ENCODE assay signal across 8 cellular contexts in genomic region chr20:49186535-49187329, GRCh38. TPM values are rescaled to one million over a fixed set of nuclear protein-coding genes. Genes with fewer than 3 reads are reported as not detected.
DNase-seq lines count a peak whose midpoint lies in the region; ATAC-seq, FAIRE-seq and TF ChIP-seq lines count a peak whose summit lies in the region.

No MANE protein-coding gene starts in this region.

- no peak for DNase-seq in AG04450 (ENCODE audit: low read depth, low spot score)
- DNase-seq in H54 (ENCODE audit: insufficient read length, low spot score): peak; percentile 30
- peak; percentile 39 for DNase-seq in SK-N-SH
- DNase-seq in heart left ventricle: peak; percentile 32 to 68 (median 51)
- peak; percentile 57 to 61 for DNase-seq in psoas muscle
- DNase-seq in NCI-H1092 (lab: John Stamatoyannopoulos, UW): no peak

- peak overlapping the region; percentile 96 for H3K4me2 ChIP-seq in SK-N-SH

- H3K36me3 ChIP-seq in SK-N-SH (replicated peaks in 1 of 2; ENCODE audit: control insufficient read depth in 1 of 2, insufficient read depth in 2 of 2, low read length in 1 of 2) (peaks cover 3 to 14% of the 10 kb centered on the region in 2 experiments), heart left ventricle (no peaks in the 10 kb centered on the region), psoas muscle (ENCODE audit: insufficient read depth in 1 of 2, low read depth in 1 of 2) (no peaks in the 10 kb centered on the region), urinary bladder (ENCODE audit: insufficient read depth) (no peaks in the 10 kb centered on the region)

- peaks cover 64% of the 10 kb centered on the region for H3K79me2 ChIP-seq in SK-N-SH (ENCODE audit: insufficient read depth)

- no peak for TF ChIP-seq POLR2A in H54 (IDR thresholded peaks at IDR 0.05; ENCODE audit: low read depth, low read length)
- no peak for TF ChIP-seq POLR2A in heart left ventricle (IDR thresholded peaks at IDR 0.05)

- H4K20me1 ChIP-seq in SK-N-SH (ENCODE audit: insufficient read depth): peaks cover 55% of the 10 kb centered on the region

- H3K4me3 Mint-ChIP-seq in activated naive CD8-positive, alpha-beta T cell: peak overlapping the region; percentile 97

- no peak for TF ChIP-seq CTCF in AG04450 (IDR thresholded peaks at IDR 0.05; ENCODE audit: low read depth, low read length)
- no peak for TF ChIP-seq CTCF in SK-N-SH (IDR thresholded peaks at IDR 0.05)
- TF ChIP-seq CTCF in heart left ventricle (IDR thresholded peaks at IDR 0.05): no peak
- TF ChIP-seq CTCF in psoas muscle (IDR thresholded peaks at IDR 0.05): no peak

- peak overlapping the region; percentile 41; the same call in 1 of the 2 replicates for H2AFZ ChIP-seq in SK-N-SH (ENCODE audit: low read depth)

- peak overlapping the region; percentile 77 for H3K9ac ChIP-seq in SK-N-SH

- H3K4me1 Mint-ChIP-seq in activated naive CD8-positive, alpha-beta T cell (ENCODE audit: low read depth): peaks cover 47% of the 10 kb centered on the region

- 2% methylated on average over 19 of the region's 19 CpGs for whole genome bisulfite sequencing in SK-N-SH (ENCODE audit: low lambda C conversion rate)
- 0 to 2% (median 1%) methylated on average over 19 of the region's 19 CpGs for WGBS in heart left ventricle, 4 donors
- WGBS in psoas muscle, 3 donors: 0 to 1% (median 0%) methylated on average over 19 of the region's 19 CpGs
- under 1% methylated on average over 19 of the region's 19 CpGs for WGBS in urinary bladder

- TF ChIP-seq RAD21 in SK-N-SH (IDR thresholded peaks at IDR 0.05; ENCODE audit: low read length): no peak

- peak overlapping the region; percentile 91 for H3K27ac Mint-ChIP-seq in activated naive CD8-positive, alpha-beta T cell

- no peaks in the 10 kb centered on the region for H3K9me3 Mint-ChIP-seq in activated naive CD8-positive, alpha-beta T cell (ENCODE audit: low read depth)

- no peaks in the 10 kb centered on the region for H3K9me2 ChIP-seq in SK-N-SH

- no peaks in the 10 kb centered on the region; the same call in 1 of the 2 replicates for H3K9me3 ChIP-seq in AG04450 (ENCODE audit: control insufficient read depth, insufficient read depth, low read length)
- no peaks in the 10 kb centered on the region for H3K9me3 ChIP-seq in SK-N-SH
- H3K9me3 ChIP-seq in heart left ventricle: no peaks in the 10 kb centered on the region
- no peaks in the 10 kb centered on the region for H3K9me3 ChIP-seq in psoas muscle

- intact Hi-C loops in heart left ventricle (cut with DNase I) (loop anchor here in 3 of 10 donors (2.0 to 10.0 kb wide), 3 partner anchors 52 to 139 kb away; partner anchors contain the start of gene CSE1L (in 1 of the 3)), psoas muscle (cut with DNase I) (no loop called here)

- ATAC-seq in heart left ventricle (peak; percentile 7 to 41 (median 16)), psoas muscle (peak; percentile 13 to 45 (median 34))

- peaks cover 1% of the 10 kb centered on the region for H3K27me3 Mint-ChIP-seq in activated naive CD8-positive, alpha-beta T cell

- H3K4me3 ChIP-seq in AG04450 (ENCODE audit: low read depth, low read length) (peak overlapping the region; percentile 82), SK-N-SH (ENCODE audit: low read depth in 2 of 2, low read length in 1 of 2) (peak overlapping the region; percentile 62 to 78), heart left ventricle (peak overlapping the region; percentile 66 to 96 (median 86)), psoas muscle (peak overlapping the region; percentile 71), urinary bladder (ENCODE audit: low read depth, low read length) (peak overlapping the region; percentile 100)

- peaks cover 5% of the 10 kb centered on the region for H3F3A ChIP-seq in SK-N-SH (replicated peaks; ENCODE audit: insufficient read depth)

- TF ChIP-seq EP300 in SK-N-SH (IDR thresholded peaks at IDR 0.05; ENCODE audit: borderline replicate concordance in 1 of 2, low read depth in 1 of 2, low read length in 1 of 2): no peak

- H3K27me3 ChIP-seq in AG04450 (ENCODE audit: control insufficient read depth, insufficient read depth, low read length): no peaks in the 10 kb centered on the region
- H3K27me3 ChIP-seq in SK-N-SH (ENCODE audit: insufficient read depth): no peaks in the 10 kb centered on the region
- H3K27me3 ChIP-seq in heart left ventricle: no peaks in the 10 kb centered on the region
- H3K27me3 ChIP-seq in psoas muscle (ENCODE audit: insufficient read depth in 3 of 3, low read length in 2 of 3): no peaks in the 10 kb centered on the region

- H3K27ac ChIP-seq in AG04450 (ENCODE audit: low read depth, low read length): no peak overlapping the region
- H3K27ac ChIP-seq in SK-N-SH (ENCODE audit: low read depth in 2 of 2, low read length in 1 of 2): peak overlapping the region; percentile 44 to 82; a peak in 3 of 4 replicates
- H3K27ac ChIP-seq in heart left ventricle: peak overlapping the region; percentile 81 to 97 (median 92)
- peak overlapping the region; percentile 93 for H3K27ac ChIP-seq in psoas muscle
- H3K27ac ChIP-seq in urinary bladder (ENCODE audit: low read depth): peak overlapping the region; percentile 27

- POLR2A ChIA-PET in AG04450 (lab: Yijun Ruan, JAX): no interaction called here
- POLR2A ChIA-PET in SK-N-SH (lab: Yijun Ruan, JAX): no interaction called here

- H3K4me1 ChIP-seq in SK-N-SH (ENCODE audit: control insufficient read depth in 1 of 2, insufficient read depth in 2 of 2, low read depth in 1 of 2, low read length in 1 of 2): peaks cover 0 to 7% of the 10 kb centered on the region in 2 experiments; a peak in 3 of 4 replicates
- peaks cover 0 to 45% (median 30%) of the 10 kb centered on the region in 12 donors for H3K4me1 ChIP-seq in heart left ventricle
- H3K4me1 ChIP-seq in psoas muscle: peaks cover 28% of the 10 kb centered on the region
- H3K4me1 ChIP-seq in urinary bladder (ENCODE audit: insufficient read depth): no peaks in the 10 kb centered on the region

- FAIRE-seq in H54 (lab: Jason Lieb, UNC): peak; percentile 27

- CTCF ChIA-PET in AG04450 (lab: Charles Lee): interaction anchor here (1.2 kb wide), 1 partner anchor 30 kb away, joined by 7 read pairs; no protein-coding TSS in a partner anchor
- CTCF ChIA-PET in SK-N-SH (lab: Yijun Ruan, JAX): interaction anchor here (1.1 to 1.8 kb wide), 2 partner anchors 31 to 53 kb away, joined by 3 to 9 read pairs; no protein-coding TSS in a partner anchor

- no peaks in the 10 kb centered on the region for H3K36me3 Mint-ChIP-seq in activated naive CD8-positive, alpha-beta T cell

TF ChIP-seq in SK-N-SH, 30 proteins besides CTCF, POLR2A, EP300 and RAD21:
- 0 out of 2 replicates have a peak, but pooled peaks have one; percentile 4 for TF ChIP-seq MAX (IDR thresholded peaks at IDR 0.05; ENCODE audit: low read depth)
- no peak for TF ChIP-seq NFIC (IDR thresholded peaks at IDR 0.05; ENCODE audit: borderline replicate concordance)

RNA-seq across cellular contexts. Expression of gene STAU1, which starts 1.4 kb away (rescaled TPM):
- polyA plus RNA-seq in AG04450 (2011; rRNA removed) (75.4 and 80.7 TPM in 2 replicates), SK-N-SH (2012; rRNA removed) (45.2 and 48.2 TPM in 2 replicates), heart left ventricle (10 to 100 TPM; 23.2 to 43.9 TPM), psoas muscle (10 to 100 TPM; 30.2 to 58.8 (median 53.7) TPM), urinary bladder (61.0 TPM)
- 69.8 and 72.7 TPM in 2 replicates for polyA minus RNA-seq in AG04450 (2011; rRNA and poly(A)+ RNA removed)
- 53.4 and 58.2 TPM in 2 replicates for polyA plus RNA-seq in SK-N-SH (2012; cell fraction: cytosol; rRNA removed)
- polyA plus RNA-seq in SK-N-SH (2012; cell fraction: nucleus; rRNA removed): 28.8 and 37.1 TPM in 2 replicates
- total RNA-seq in heart left ventricle (10 to 100 TPM; 56.7 to 95.4 (median 73.6) TPM), psoas muscle (10 to 100 TPM; 57.5 to 85.2 (median 76.7) TPM), urinary bladder (46.4 TPM)

RNA-seq across cellular contexts. Expression of gene DDX27, which starts 32.5 kb away (rescaled TPM):
- polyA plus RNA-seq in AG04450 (2011; rRNA removed): 31.3 and 32.0 TPM in 2 replicates
- 22.8 and 28.6 TPM in 2 replicates for polyA minus RNA-seq in AG04450 (2011; rRNA and poly(A)+ RNA removed)
- 51.9 and 52.4 TPM in 2 replicates for polyA plus RNA-seq in SK-N-SH (2012; rRNA removed)
- 41.9 and 42.7 TPM in 2 replicates for polyA plus RNA-seq in SK-N-SH (2012; cell fraction: cytosol; rRNA removed)
- 69.0 and 76.6 TPM in 2 replicates for polyA plus RNA-seq in SK-N-SH (2012; cell fraction: nucleus; rRNA removed)
- 10 to 100 TPM; 12.0 to 18.3 (median 13.4) TPM for total RNA-seq in heart left ventricle
- 10 to 100 TPM; 13.9 to 34.2 TPM for polyA plus RNA-seq in heart left ventricle
- 10 to 100 TPM; 19.4 to 32.6 (median 24.4) TPM for total RNA-seq in psoas muscle
- 10 to 100 TPM; 30.5 to 62.9 (median 41.4) TPM for polyA plus RNA-seq in psoas muscle
- 17.9 TPM for total RNA-seq in urinary bladder
- polyA plus RNA-seq in urinary bladder: 36.1 TPM

Comparison
In these comparisons a context has a peak if more than half of its experiments do, and no peak if none do; other contexts are left out.
1. DNase-seq: peak in H54 (single experiment), SK-N-SH (single experiment), heart left ventricle (5 of 5) and psoas muscle (2 of 2); none in AG04450 (single experiment) and NCI-H1092 (single experiment).
2. Peak in every context shown above with its lines, with median percentiles within 50 percentile points of each other: H3K4me3 ChIP-seq.